Comparison of ENCODE assay signal across 2 cellular contexts in the genomic region with DNA sequence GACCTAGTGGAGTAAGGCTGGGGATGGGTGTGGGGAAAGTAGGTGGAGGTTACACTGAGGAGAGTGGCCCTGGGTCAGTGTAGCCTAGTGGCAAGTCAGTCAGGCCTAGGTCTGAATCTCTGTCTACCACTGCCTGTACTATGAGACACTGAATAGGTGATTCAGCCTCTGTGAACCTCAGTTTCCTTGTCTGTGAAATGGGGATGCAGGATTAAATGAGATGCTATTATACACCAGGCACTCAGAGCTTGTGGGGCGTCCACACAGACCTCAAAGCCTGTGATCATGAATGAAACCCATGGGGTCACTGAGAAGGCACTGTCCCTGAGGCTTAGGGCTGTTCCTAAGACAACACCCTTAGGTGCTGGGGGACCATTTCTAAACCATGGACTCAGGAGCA.
A peak's percentile ranks its signal among the peaks of the same experiment; 100 is the strongest.
TF ChIP-seq lines count a peak whose summit lies in the region.

No MANE protein-coding gene starts in this region.

TF ChIP-seq in K562, 482 proteins besides CTCF, POLR2A, EP300 and RAD21:
- TF ChIP-seq SMARCA5 (IDR thresholded peaks at IDR 0.05) = 0 out of 2 replicates have a peak, but pooled peaks have one; percentile 32
- TF ChIP-seq RBM25 (IDR thresholded peaks at IDR 0.05; ENCODE audit: low read depth, low read length, severe bottlenecking) = peak; percentile 68

TF ChIP-seq in HepG2, 621 proteins besides CTCF, POLR2A, EP300 and RAD21:
- TF ChIP-seq ZNF629 (CRISPR knock-in tag; conservative IDR thresholded peaks at IDR 0.05) = peak; percentile 61
